In the genomic region with DNA sequence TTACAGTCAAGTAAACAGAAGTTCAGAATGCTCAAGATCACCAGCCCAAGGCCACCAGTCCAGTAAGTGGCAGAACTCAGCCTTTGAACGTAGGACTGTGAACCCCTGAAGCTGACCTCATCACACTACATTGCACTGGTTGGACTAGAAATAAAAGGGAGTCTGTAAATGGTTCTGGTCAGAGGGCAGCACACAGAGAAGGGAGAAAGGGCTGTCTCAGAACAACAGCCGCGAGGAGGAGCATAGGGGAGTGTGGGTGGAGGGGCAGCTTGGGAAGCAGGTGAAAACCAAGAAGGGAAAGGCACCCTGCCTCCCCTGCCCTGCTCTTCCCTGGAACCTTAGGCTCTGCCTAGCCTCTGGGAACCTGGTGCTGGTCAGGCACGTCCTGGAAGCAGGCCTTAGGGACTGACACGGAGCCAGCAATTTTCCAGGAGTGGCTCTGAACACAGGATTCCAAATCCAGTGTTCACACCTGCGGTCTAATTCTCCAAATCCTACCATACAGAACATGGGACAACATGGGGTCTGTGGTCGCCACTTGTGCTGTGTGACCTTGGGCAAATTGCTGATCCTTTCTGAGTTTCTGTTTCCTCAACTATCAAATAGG, we compare ENCODE assay signal across 1 cellular context.
A peak's percentile ranks its signal among the peaks of the same experiment; 100 is the strongest.
TF ChIP-seq lines count a peak whose summit lies in the region.

No MANE protein-coding gene starts in this region.

TF ChIP-seq in HepG2, 621 proteins besides CTCF, POLR2A, EP300 and RAD21 (continued from another document and continues in another):
- peak; percentile 69 for TF ChIP-seq ATF2 (CRISPR knock-in tag; IDR thresholded peaks at IDR 0.05)
- no peak for TF ChIP-seq SSRP1 (CRISPR knock-in tag; IDR thresholded peaks at IDR 0.05)
- no peak for TF ChIP-seq KAT2B (IDR thresholded peaks at IDR 0.05; ENCODE audit: borderline replicate concordance, low read depth, low read length)
- no peak for TF ChIP-seq SCMH1 (CRISPR knock-in tag; IDR thresholded peaks at IDR 0.05; ENCODE audit: borderline replicate concordance)
- TF ChIP-seq, protein P1, sequence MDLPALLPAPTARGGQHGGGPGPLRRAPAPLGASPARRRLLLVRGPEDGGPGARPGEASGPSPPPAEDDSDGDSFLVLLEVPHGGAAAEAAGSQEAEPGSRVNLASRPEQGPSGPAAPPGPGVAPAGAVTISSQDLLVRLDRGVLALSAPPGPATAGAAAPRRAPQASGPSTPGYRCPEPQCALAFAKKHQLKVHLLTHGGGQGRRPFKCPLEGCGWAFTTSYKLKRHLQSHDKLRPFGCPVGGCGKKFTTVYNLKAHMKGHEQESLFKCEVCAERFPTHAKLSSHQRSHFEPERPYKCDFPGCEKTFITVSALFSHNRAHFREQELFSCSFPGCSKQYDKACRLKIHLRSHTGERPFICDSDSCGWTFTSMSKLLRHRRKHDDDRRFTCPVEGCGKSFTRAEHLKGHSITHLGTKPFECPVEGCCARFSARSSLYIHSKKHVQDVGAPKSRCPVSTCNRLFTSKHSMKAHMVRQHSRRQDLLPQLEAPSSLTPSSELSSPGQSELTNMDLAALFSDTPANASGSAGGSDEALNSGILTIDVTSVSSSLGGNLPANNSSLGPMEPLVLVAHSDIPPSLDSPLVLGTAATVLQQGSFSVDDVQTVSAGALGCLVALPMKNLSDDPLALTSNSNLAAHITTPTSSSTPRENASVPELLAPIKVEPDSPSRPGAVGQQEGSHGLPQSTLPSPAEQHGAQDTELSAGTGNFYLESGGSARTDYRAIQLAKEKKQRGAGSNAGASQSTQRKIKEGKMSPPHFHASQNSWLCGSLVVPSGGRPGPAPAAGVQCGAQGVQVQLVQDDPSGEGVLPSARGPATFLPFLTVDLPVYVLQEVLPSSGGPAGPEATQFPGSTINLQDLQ (CRISPR knock-in tag; IDR thresholded peaks at IDR 0.05): no peak
- no peak for TF ChIP-seq ZNF777 (CRISPR knock-in tag; IDR thresholded peaks at IDR 0.05)
- TF ChIP-seq PHB2 (IDR thresholded peaks at IDR 0.05; ENCODE audit: partially characterized antibody): no peak
- TF ChIP-seq REPIN1 (CRISPR knock-in tag; IDR thresholded peaks at IDR 0.05; ENCODE audit: borderline replicate concordance, low read depth): 0 out of 2 replicates have a peak, but pooled peaks have one; percentile 73
- TF ChIP-seq SIN3A (IDR thresholded peaks at IDR 0.05; ENCODE audit: borderline replicate concordance, low read depth, low read length): no peak
- no peak for TF ChIP-seq ZNF878 (CRISPR knock-in tag; IDR thresholded peaks at IDR 0.05)
- TF ChIP-seq NRL (CRISPR knock-in tag; IDR thresholded peaks at IDR 0.05; ENCODE audit: borderline replicate concordance): no peak
- peak; percentile 75; the same call in 1 of the 2 replicates for TF ChIP-seq KDM6A (CRISPR knock-in tag; IDR thresholded peaks at IDR 0.05; ENCODE audit: low read depth)
- TF ChIP-seq, protein P2, sequence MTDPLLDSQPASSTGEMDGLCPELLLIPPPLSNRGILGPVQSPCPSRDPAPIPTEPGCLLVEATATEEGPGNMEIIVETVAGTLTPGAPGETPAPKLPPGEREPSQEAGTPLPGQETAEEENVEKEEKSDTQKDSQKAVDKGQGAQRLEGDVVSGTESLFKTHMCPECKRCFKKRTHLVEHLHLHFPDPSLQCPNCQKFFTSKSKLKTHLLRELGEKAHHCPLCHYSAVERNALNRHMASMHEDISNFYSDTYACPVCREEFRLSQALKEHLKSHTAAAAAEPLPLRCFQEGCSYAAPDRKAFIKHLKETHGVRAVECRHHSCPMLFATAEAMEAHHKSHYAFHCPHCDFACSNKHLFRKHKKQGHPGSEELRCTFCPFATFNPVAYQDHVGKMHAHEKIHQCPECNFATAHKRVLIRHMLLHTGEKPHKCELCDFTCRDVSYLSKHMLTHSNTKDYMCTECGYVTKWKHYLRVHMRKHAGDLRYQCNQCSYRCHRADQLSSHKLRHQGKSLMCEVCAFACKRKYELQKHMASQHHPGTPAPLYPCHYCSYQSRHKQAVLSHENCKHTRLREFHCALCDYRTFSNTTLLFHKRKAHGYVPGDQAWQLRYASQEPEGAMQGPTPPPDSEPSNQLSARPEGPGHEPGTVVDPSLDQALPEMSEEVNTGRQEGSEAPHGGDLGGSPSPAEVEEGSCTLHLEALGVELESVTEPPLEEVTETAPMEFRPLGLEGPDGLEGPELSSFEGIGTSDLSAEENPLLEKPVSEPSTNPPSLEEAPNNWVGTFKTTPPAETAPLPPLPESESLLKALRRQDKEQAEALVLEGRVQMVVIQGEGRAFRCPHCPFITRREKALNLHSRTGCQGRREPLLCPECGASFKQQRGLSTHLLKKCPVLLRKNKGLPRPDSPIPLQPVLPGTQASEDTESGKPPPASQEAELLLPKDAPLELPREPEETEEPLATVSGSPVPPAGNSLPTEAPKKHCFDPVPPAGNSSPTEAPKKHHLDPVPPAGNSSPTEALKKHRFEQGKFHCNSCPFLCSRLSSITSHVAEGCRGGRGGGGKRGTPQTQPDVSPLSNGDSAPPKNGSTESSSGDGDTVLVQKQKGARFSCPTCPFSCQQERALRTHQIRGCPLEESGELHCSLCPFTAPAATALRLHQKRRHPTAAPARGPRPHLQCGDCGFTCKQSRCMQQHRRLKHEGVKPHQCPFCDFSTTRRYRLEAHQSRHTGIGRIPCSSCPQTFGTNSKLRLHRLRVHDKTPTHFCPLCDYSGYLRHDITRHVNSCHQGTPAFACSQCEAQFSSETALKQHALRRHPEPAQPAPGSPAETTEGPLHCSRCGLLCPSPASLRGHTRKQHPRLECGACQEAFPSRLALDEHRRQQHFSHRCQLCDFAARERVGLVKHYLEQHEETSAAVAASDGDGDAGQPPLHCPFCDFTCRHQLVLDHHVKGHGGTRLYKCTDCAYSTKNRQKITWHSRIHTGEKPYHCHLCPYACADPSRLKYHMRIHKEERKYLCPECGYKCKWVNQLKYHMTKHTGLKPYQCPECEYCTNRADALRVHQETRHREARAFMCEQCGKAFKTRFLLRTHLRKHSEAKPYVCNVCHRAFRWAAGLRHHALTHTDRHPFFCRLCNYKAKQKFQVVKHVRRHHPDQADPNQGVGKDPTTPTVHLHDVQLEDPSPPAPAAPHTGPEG (CRISPR knock-in tag; IDR thresholded peaks at IDR 0.05): no peak
- no peak for TF ChIP-seq KLF15 (CRISPR knock-in tag; IDR thresholded peaks at IDR 0.05; ENCODE audit: borderline replicate concordance)
- TF ChIP-seq RFX5 (IDR thresholded peaks at IDR 0.05; ENCODE audit: low read depth, low read length): no peak
- TF ChIP-seq NFATC3 (CRISPR knock-in tag; IDR thresholded peaks at IDR 0.05): no peak
- TF ChIP-seq ZNF260 (CRISPR knock-in tag; IDR thresholded peaks at IDR 0.05; ENCODE audit: borderline replicate concordance, low read depth): no peak
- peak; percentile 79 for TF ChIP-seq ZNF619 (CRISPR knock-in tag; IDR thresholded peaks at IDR 0.05)
- peak; percentile 91 for TF ChIP-seq HNF1B (CRISPR knock-in tag; IDR thresholded peaks at IDR 0.05)
- TF ChIP-seq KDM5B (CRISPR knock-in tag; IDR thresholded peaks at IDR 0.05; ENCODE audit: borderline replicate concordance): no peak
- peak; percentile 70; the same call in 1 of the 2 replicates for TF ChIP-seq ZNF816 (CRISPR knock-in tag; IDR thresholded peaks at IDR 0.05; ENCODE audit: borderline replicate concordance)
- TF ChIP-seq, protein P3, sequence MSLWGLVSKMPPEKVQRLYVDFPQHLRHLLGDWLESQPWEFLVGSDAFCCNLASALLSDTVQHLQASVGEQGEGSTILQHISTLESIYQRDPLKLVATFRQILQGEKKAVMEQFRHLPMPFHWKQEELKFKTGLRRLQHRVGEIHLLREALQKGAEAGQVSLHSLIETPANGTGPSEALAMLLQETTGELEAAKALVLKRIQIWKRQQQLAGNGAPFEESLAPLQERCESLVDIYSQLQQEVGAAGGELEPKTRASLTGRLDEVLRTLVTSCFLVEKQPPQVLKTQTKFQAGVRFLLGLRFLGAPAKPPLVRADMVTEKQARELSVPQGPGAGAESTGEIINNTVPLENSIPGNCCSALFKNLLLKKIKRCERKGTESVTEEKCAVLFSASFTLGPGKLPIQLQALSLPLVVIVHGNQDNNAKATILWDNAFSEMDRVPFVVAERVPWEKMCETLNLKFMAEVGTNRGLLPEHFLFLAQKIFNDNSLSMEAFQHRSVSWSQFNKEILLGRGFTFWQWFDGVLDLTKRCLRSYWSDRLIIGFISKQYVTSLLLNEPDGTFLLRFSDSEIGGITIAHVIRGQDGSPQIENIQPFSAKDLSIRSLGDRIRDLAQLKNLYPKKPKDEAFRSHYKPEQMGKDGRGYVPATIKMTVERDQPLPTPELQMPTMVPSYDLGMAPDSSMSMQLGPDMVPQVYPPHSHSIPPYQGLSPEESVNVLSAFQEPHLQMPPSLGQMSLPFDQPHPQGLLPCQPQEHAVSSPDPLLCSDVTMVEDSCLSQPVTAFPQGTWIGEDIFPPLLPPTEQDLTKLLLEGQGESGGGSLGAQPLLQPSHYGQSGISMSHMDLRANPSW (CRISPR knock-in tag; IDR thresholded peaks at IDR 0.05; ENCODE audit: borderline replicate concordance): 0 out of 2 replicates have a peak, but pooled peaks have one; percentile 33
- TF ChIP-seq FOXJ3 (CRISPR knock-in tag; IDR thresholded peaks at IDR 0.05; ENCODE audit: borderline replicate concordance): peak; percentile 60; the same call in 1 of the 2 replicates
- no peak for TF ChIP-seq TOPORS (CRISPR knock-in tag; IDR thresholded peaks at IDR 0.05)
- no peak for TF ChIP-seq SP4 (CRISPR knock-in tag; IDR thresholded peaks at IDR 0.05)
- no peak; the same call in 1 of the 2 replicates for TF ChIP-seq ZNF552 (CRISPR knock-in tag; IDR thresholded peaks at IDR 0.05; ENCODE audit: borderline replicate concordance)
- TF ChIP-seq, protein P4, sequence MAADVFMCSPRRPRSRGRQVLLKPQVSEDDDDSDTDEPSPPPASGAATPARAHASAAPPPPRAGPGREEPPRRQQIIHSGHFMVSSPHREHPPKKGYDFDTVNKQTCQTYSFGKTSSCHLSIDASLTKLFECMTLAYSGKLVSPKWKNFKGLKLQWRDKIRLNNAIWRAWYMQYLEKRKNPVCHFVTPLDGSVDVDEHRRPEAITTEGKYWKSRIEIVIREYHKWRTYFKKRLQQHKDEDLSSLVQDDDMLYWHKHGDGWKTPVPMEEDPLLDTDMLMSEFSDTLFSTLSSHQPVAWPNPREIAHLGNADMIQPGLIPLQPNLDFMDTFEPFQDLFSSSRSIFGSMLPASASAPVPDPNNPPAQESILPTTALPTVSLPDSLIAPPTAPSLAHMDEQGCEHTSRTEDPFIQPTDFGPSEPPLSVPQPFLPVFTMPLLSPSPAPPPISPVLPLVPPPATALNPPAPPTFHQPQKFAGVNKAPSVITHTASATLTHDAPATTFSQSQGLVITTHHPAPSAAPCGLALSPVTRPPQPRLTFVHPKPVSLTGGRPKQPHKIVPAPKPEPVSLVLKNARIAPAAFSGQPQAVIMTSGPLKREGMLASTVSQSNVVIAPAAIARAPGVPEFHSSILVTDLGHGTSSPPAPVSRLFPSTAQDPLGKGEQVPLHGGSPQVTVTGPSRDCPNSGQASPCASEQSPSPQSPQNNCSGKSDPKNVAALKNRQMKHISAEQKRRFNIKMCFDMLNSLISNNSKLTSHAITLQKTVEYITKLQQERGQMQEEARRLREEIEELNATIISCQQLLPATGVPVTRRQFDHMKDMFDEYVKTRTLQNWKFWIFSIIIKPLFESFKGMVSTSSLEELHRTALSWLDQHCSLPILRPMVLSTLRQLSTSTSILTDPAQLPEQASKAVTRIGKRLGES (CRISPR knock-in tag; IDR thresholded peaks at IDR 0.05; ENCODE audit: borderline replicate concordance): no peak
- TF ChIP-seq TOE1 (CRISPR knock-in tag; IDR thresholded peaks at IDR 0.05): no peak
- peak; percentile 54; the same call in 1 of the 2 replicates for TF ChIP-seq ZSCAN25 (CRISPR knock-in tag; IDR thresholded peaks at IDR 0.05)
- no peak for TF ChIP-seq ZNF678 (CRISPR knock-in tag; IDR thresholded peaks at IDR 0.05)
- TF ChIP-seq, protein P5, sequence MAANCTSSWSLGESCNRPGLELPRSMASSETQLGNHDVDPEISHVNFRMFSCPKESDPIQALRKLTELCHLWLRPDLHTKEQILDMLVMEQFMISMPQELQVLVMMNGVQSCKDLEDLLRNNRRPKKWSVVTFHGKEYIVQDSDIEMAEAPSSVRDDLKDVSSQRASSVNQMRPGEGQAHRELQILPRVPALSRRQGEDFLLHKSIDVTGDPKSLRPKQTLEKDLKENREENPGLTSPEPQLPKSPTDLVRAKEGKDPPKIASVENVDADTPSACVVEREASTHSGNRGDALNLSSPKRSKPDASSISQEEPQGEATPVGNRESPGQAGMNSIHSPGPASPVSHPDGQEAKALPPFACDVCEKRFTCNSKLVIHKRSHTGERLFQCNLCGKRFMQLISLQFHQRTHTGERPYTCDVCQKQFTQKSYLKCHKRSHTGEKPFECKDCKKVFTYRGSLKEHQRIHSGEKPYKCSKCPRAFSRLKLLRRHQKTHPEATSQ (CRISPR knock-in tag; IDR thresholded peaks at IDR 0.05; ENCODE audit: borderline replicate concordance): no peak
- TF ChIP-seq TFDP1 (CRISPR knock-in tag; IDR thresholded peaks at IDR 0.05; ENCODE audit: borderline replicate concordance): no peak
- TF ChIP-seq, protein P6, sequence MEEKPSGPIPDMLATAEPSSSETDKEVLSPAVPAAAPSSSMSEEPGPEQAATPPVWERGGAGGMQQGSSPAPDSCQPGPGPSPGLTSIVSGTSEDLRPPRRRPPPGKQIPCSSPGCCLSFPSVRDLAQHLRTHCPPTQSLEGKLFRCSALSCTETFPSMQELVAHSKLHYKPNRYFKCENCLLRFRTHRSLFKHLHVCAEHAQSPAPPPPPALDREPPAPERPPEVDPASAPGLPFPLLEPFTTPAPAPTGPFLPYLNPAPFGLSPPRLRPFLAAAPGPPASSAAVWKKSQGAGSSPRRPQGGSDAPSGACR (CRISPR knock-in tag; IDR thresholded peaks at IDR 0.05): no peak; the same call in 1 of the 2 replicates
